In genomic region chr6:158312165-158312564, GRCh38 we compare ENCODE assay signal across 9 cellular contexts. TPM values are rescaled to one million over a fixed set of nuclear protein-coding genes. Genes with fewer than 3 reads are reported as not detected.
DNase-seq lines count a peak whose midpoint lies in the region; ATAC-seq, FAIRE-seq and TF ChIP-seq lines count a peak whose summit lies in the region.
"Had no signal": no experiment of that assay in that cellular context is flagged by ENCODE, and none has a peak within 500 bp of the region (broad histone marks: within the 10 kb centered on the region; RNA-seq: fewer than 3 reads in every experiment).

A gene with protein sequence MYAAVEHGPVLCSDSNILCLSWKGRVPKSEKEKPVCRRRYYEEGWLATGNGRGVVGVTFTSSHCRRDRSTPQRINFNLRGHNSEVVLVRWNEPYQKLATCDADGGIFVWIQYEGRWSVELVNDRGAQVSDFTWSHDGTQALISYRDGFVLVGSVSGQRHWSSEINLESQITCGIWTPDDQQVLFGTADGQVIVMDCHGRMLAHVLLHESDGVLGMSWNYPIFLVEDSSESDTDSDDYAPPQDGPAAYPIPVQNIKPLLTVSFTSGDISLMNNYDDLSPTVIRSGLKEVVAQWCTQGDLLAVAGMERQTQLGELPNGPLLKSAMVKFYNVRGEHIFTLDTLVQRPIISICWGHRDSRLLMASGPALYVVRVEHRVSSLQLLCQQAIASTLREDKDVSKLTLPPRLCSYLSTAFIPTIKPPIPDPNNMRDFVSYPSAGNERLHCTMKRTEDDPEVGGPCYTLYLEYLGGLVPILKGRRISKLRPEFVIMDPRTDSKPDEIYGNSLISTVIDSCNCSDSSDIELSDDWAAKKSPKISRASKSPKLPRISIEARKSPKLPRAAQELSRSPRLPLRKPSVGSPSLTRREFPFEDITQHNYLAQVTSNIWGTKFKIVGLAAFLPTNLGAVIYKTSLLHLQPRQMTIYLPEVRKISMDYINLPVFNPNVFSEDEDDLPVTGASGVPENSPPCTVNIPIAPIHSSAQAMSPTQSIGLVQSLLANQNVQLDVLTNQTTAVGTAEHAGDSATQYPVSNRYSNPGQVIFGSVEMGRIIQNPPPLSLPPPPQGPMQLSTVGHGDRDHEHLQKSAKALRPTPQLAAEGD (N-terminal part only) (plus strand): TSS chr6:158312465. CDS start chr6:158314017, 1,552 bp downstream.

- H3K9ac ChIP-seq in OCI-LY1 (ENCODE audit: low read length), result no peak within 1 kb of the TSS

- TF ChIP-seq POLR2A in right lobe of liver (IDR thresholded peaks at IDR 0.05) (no peak), testis (IDR thresholded peaks at IDR 0.05) (no peak)

- H3K36me3 ChIP-seq in OCI-LY1 (ENCODE audit: insufficient read depth, low read length) (peaks cover 61% of the 10 kb centered on the region), bronchial epithelial cell (ENCODE audit: control insufficient read depth, insufficient read depth, low read length) (peaks cover 3% of the 10 kb centered on the region), right lobe of liver (peaks cover 0 to 3% (median 0%) of the 10 kb centered on the region in 4 donors), testis (ENCODE audit: low read depth, missing control alignments) (no peaks in the 10 kb centered on the region)

- no peak for ATAC-seq in right lobe of liver

- H3K79me2 ChIP-seq in OCI-LY1 (ENCODE audit: insufficient read depth, low read length), result 0 out of 2 replicates have a peak, but pooled peaks cover 12% of the 10 kb centered on the region

- H3K9me2 ChIP-seq in OCI-LY1 (ENCODE audit: low read depth, low read length), result no peaks in the 10 kb centered on the region

- no peak within 1 kb of the TSS for H2AFZ ChIP-seq in OCI-LY1 (ENCODE audit: low read length)

- peak within 1 kb of the TSS; percentile 32; the same call in 1 of the 2 replicates for H3K4me2 ChIP-seq in OCI-LY1 (ENCODE audit: low read length)

- intact Hi-C loops in right lobe of liver (cut with DNase I), result no loop called here
- intact Hi-C loops in testis (cut with DNase I; ENCODE audit: low total_unique reads), result no loop called here

- H3K27me3 ChIP-seq in OCI-LY1 (ENCODE audit: insufficient read depth, low read length), result no peaks in the 10 kb centered on the region
- H3K27me3 ChIP-seq in bronchial epithelial cell (ENCODE audit: control insufficient read depth, insufficient read depth, low read length), result no peaks in the 10 kb centered on the region
- H3K27me3 ChIP-seq in right lobe of liver, result no peaks in the 10 kb centered on the region
- no peaks in the 10 kb centered on the region for H3K27me3 ChIP-seq in testis

- no peak for TF ChIP-seq CTCF in OCI-LY1 (IDR thresholded peaks at IDR 0.05; ENCODE audit: low read length)
- no peak for TF ChIP-seq CTCF in bronchial epithelial cell (IDR thresholded peaks at IDR 0.05; ENCODE audit: insufficient read depth, low read length, severe bottlenecking)
- no peak for TF ChIP-seq CTCF in right lobe of liver (IDR thresholded peaks at IDR 0.05)
- TF ChIP-seq CTCF in testis (IDR thresholded peaks at IDR 0.05), result no peak

- DNase-seq in bronchial epithelial cell (ENCODE audit: low read depth) (no peak), right lobe of liver (no peak), testis (no peak), SIG-M5 (lab: John Stamatoyannopoulos, UW) (no peak), anterior cingulate cortex (lab: John Stamatoyannopoulos, UW) (no peak), DMS53 treated with DMSO at 0.1 percent for 48 hours (lab: John Stamatoyannopoulos, UW; ENCODE audit: unreplicated experiment) (no peak)
- DNase-seq: NCI-H510A treated with DMSO at 0.1 percent for 48 hours; stimulated activated CD4-positive, alpha-beta T cell treated with anti-CD3 and anti-CD28 coated beads, Interleukin-4, amount 100 ng/mL, for 4 hours had no signal

- H3K9me3 ChIP-seq in OCI-LY1 (ENCODE audit: low read length) (peaks cover 9% of the 10 kb centered on the region; the same call in 1 of the 2 replicates), right lobe of liver (no peaks in the 10 kb centered on the region), testis (no peaks in the 10 kb centered on the region)

- no peaks in the 10 kb centered on the region for H4K20me1 ChIP-seq in OCI-LY1 (ENCODE audit: insufficient read depth, low read length)

- FAIRE-seq in bronchial epithelial cell (lab: Jason Lieb, UNC), result no peak

- H3K27ac ChIP-seq in OCI-LY1 (ENCODE audit: low read depth, low read length, poor library complexity, severe bottlenecking) (peak within 1 kb of the TSS; percentile 70), right lobe of liver (no peak within 1 kb of the TSS), testis (peak within 1 kb of the TSS; percentile 36 to 78)

- H3K4me1 ChIP-seq in OCI-LY1 (ENCODE audit: insufficient read depth, low read length, severe bottlenecking), result peaks cover 38% of the 10 kb centered on the region
- H3K4me1 ChIP-seq in right lobe of liver, result no peaks in the 10 kb centered on the region
- H3K4me1 ChIP-seq in testis, result no peaks in the 10 kb centered on the region

- 61% methylated on average over 6 of the region's 6 CpGs for WGBS in right lobe of liver (ENCODE audit: insufficient coverage, low coverage, low lambda C conversion rate, missing lambda C conversion rate)
- 73 to 78% methylated on average over 6 of the region's 6 CpGs for WGBS in testis, 2 donors

- no peaks in the 10 kb centered on the region for H3F3A ChIP-seq in OCI-LY1 (ENCODE audit: insufficient read depth, low read length)

- H3K4me3 ChIP-seq in OCI-LY1 (ENCODE audit: low read depth, low read length, poor library complexity, severe bottlenecking) (no peak within 1 kb of the TSS), bronchial epithelial cell (ENCODE audit: low read depth, low read length) (no peak within 1 kb of the TSS), right lobe of liver (no peak within 1 kb of the TSS), testis (no peak within 1 kb of the TSS)

RNA-seq across cellular contexts. Expression of the gene that starts here (rescaled TPM):
- total RNA-seq in bronchial epithelial cell (99.2 and 127 TPM in 2 replicates), right lobe of liver (10 to 100 TPM; 27.0 to 42.4 (median 32.3) TPM), testis (100 to 1,000 TPM; 116 to 211 TPM)
- polyA plus RNA-seq in testis (ENCODE audit: insufficient read depth, low read depth, low replicate concordance), result 18.0 TPM

Comparison
In these comparisons a context has a peak if more than half of its experiments do, and no peak if none do; other contexts are left out.
1. H3K27ac ChIP-seq: peak in OCI-LY1 (single experiment) and testis (2 of 2); none in right lobe of liver (0 of 3).